1 cellular context compared by ENCODE assay signal in genomic region chr3:184338538-184338945, GRCh38.
TF ChIP-seq lines count a peak whose summit lies in the region.

No MANE protein-coding gene starts in this region.

TF ChIP-seq in endothelial cell of umbilical vein, 7 proteins besides CTCF, POLR2A, EP300 and RAD21:
- TF ChIP-seq GATA2 (IDR thresholded peaks at IDR 0.05; ENCODE audit: insufficient read depth, insufficient read length, low read depth, low read length): no peak
- TF ChIP-seq JUN (IDR thresholded peaks at IDR 0.05; ENCODE audit: borderline replicate concordance, insufficient read depth, insufficient read length, low read depth): no peak
- TF ChIP-seq MYC (IDR thresholded peaks at IDR 0.05; ENCODE audit: low read depth, low read length): no peak
- TF ChIP-seq, protein P1, sequence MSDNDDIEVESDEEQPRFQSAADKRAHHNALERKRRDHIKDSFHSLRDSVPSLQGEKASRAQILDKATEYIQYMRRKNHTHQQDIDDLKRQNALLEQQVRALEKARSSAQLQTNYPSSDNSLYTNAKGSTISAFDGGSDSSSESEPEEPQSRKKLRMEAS (IDR thresholded peaks at IDR 0.05; ENCODE audit: insufficient read depth, insufficient read length): peak; percentile 40
- peak; percentile 56 for TF ChIP-seq POLR2AphosphoS5 (IDR thresholded peaks at IDR 0.05; ENCODE audit: insufficient read depth, low read depth, low read length)
- no peak for TF ChIP-seq EZH2 (IDR thresholded peaks at IDR 0.05; ENCODE audit: borderline replicate concordance, low read depth, low read length, severe bottlenecking)
- TF ChIP-seq FOS (IDR thresholded peaks at IDR 0.05; ENCODE audit: borderline replicate concordance, insufficient read depth, low read length): no peak
